ENCODE assay signal across 9 cellular contexts in the genomic region with DNA sequence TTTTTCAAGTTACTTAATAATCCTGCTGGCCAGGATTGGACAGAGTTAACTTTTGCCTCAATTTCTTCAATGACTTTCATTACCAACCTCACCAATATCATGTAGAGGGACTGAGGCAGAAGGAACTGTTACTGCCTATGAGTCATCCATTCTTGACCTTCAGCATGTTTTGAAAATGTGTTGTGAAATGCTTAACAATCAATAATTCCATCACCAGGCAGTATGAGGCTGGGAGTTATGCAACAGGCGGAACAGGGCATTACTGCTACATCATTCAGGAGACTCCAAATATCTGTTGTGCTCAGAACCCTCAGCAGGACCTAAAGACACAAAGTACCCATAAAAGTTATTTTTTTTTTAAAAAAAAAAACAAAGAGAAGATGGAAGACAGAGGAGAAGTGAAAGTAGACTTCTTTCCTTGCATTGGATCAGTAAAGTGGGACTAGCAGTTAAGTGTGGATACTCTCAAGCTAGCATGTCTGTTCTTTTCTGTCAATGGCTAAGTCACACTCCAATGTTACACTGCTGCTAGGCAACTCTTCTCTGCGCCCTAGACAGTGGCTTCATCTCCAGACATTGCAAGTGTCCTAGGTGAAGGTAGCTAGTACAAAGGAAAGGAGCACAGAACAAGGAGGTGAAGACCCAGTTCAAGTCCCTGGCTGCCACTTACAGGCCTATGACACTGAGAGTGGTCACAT.
A peak's percentile ranks its signal among the peaks of the same experiment; 100 is the strongest.
DNase-seq lines count a peak whose midpoint lies in the region; ATAC-seq and TF ChIP-seq lines count a peak whose summit lies in the region.
"Had no signal": no experiment of that assay in that cellular context is flagged by ENCODE, and none has a peak within 500 bp of the region (broad histone marks: within the 10 kb centered on the region; RNA-seq: fewer than 3 reads in every experiment).

No MANE protein-coding gene starts in this region.

- DNase-seq in HL-60 (ENCODE audit: low read depth in 1 of 2, low spot score in 1 of 2) (peak; percentile 51 to 95), fibroblast of villous mesenchyme (ENCODE audit: low read depth) (peak; percentile 94), stromal cell of bone marrow (ENCODE audit: low read depth) (peak; percentile 83), T-helper 17 cell (no peak), NCI-H446 treated with DMSO at 0.1 percent for 48 hours (lab: John Stamatoyannopoulos, UW) (no peak)
- DNase-seq: NCI-H526 treated with DMSO at 0.1 percent for 48 hours had no signal

- peaks cover 10% of the 10 kb centered on the region for H3K4me1 Mint-ChIP-seq in T-helper 17 cell

- H3K27me3 ChIP-seq in HL-60 (ENCODE audit: insufficient read depth, poor library complexity, severe bottlenecking), result no peaks in the 10 kb centered on the region

- H3K36me3 Mint-ChIP-seq in T-helper 17 cell (ENCODE audit: low read depth), result peaks cover 2% of the 10 kb centered on the region

- no peaks in the 10 kb centered on the region for H3K9me3 ChIP-seq in T-helper 17 cell (ENCODE audit: control insufficient read depth, low read length, poor library complexity, severe bottlenecking)

- ATAC-seq in T-helper 17 cell, result no peak
- no peak for ATAC-seq in activated CD4-positive, CD25-positive, alpha-beta regulatory T cell treated with anti-CD3 and anti-CD28 coated beads, Interleukin-2, amount 50 U/mL, for 24 hours

- peak; percentile 40; the same call in 1 of the 2 replicates for TF ChIP-seq POLR2A in Raji (IDR thresholded peaks at IDR 0.05; ENCODE audit: insufficient read depth, low read depth, low read length)

- no peak overlapping the region for H3K4me3 Mint-ChIP-seq in T-helper 17 cell
- H3K4me3 Mint-ChIP-seq: central memory CD8-positive, alpha-beta T cell had no signal

- H3K4me3 ChIP-seq in HL-60 (replicated peaks; ENCODE audit: insufficient read depth, low read length) (no peak overlapping the region), fibroblast of villous mesenchyme (ENCODE audit: low read depth, low read length) (no peak overlapping the region)

- H3K27ac ChIP-seq in HL-60 (replicated peaks), result peak overlapping the region; percentile 32; the same call in 1 of the 2 replicates

- TF ChIP-seq CTCF in HL-60 (IDR thresholded peaks at IDR 0.05; ENCODE audit: insufficient read depth, low read length) (no peak), fibroblast of villous mesenchyme (IDR thresholded peaks at IDR 0.05; ENCODE audit: insufficient read depth, low read depth, low read length) (no peak)

- no peaks in the 10 kb centered on the region for H3K27me3 Mint-ChIP-seq in T-helper 17 cell
- H3K27me3 Mint-ChIP-seq: central memory CD8-positive, alpha-beta T cell had no signal

- H3K27ac Mint-ChIP-seq in T-helper 17 cell, result no peak overlapping the region

Comparison
In these comparisons a context has a peak if more than half of its experiments do, and no peak if none do; other contexts are left out.
1. DNase-seq: peak in HL-60 (2 of 2), fibroblast of villous mesenchyme (single experiment) and stromal cell of bone marrow (single experiment); none in T-helper 17 cell (0 of 3) and NCI-H446 treated with DMSO at 0.1 percent for 48 hours (single experiment).